In genomic region chrX:40423299-40423698, GRCh38 we compare ENCODE assay signal across 17 cellular contexts.
DNase-seq lines count a peak whose midpoint lies in the region; ATAC-seq and TF ChIP-seq lines count a peak whose summit lies in the region.
"Had no signal": no experiment of that assay in that cellular context is flagged by ENCODE, and none has a peak within 500 bp of the region (broad histone marks: within the 10 kb centered on the region; RNA-seq: fewer than 3 reads in every experiment).

No MANE protein-coding gene starts in this region.

- H2AFZ ChIP-seq in KMS-11 (ENCODE audit: low read depth): peak overlapping the region; percentile 41; the same call in 1 of the 2 replicates
- H2AFZ ChIP-seq: GM23338 had no signal

- in situ Hi-C loops in astrocyte of the cerebellum (cut with HindIII; ENCODE audit: low sequenced_read_pairs): no loop called here

- no peak for TF ChIP-seq CTCF in KMS-11 (conservative IDR thresholded peaks at IDR 0.05; ENCODE audit: low read depth, low read length)
- TF ChIP-seq CTCF in astrocyte of the cerebellum (IDR thresholded peaks at IDR 0.05; ENCODE audit: low read depth, low read length, missing control alignments): no peak
- no peak for TF ChIP-seq CTCF in spleen (IDR thresholded peaks at IDR 0.05 in 8 of 11, conservative IDR thresholded peaks at IDR 0.05 in 3 of 11)

- peaks cover 0 to 17% (median under 1%) of the 10 kb centered on the region in 8 donors for H3K9me3 ChIP-seq in spleen

- H3K27ac ChIP-seq in KMS-11: peak overlapping the region; percentile 97
- peak overlapping the region; percentile 31 for H3K27ac ChIP-seq in layer of hippocampus (ENCODE audit: low read depth, low read length)
- H3K27ac ChIP-seq in spleen: no peak overlapping the region
- H3K27ac ChIP-seq: heart right ventricle had no signal

- no peaks in the 10 kb centered on the region for H4K20me1 ChIP-seq in KMS-11 (ENCODE audit: insufficient read depth)

- no peaks in the 10 kb centered on the region for H3K79me2 ChIP-seq in KMS-11 (ENCODE audit: insufficient read depth, low read depth)

- intact Hi-C loops in spleen (cut with DNase I; ENCODE audit: low total_unique reads): no loop called here

- no peak for ATAC-seq in GM21786 (IDR thresholded peaks at IDR 0.05; ENCODE audit: unreplicated experiment)
- ATAC-seq: GM23338, left colon had no signal

- H3K36me3 ChIP-seq in KMS-11 (ENCODE audit: insufficient read depth): no peaks in the 10 kb centered on the region
- no peaks in the 10 kb centered on the region for H3K36me3 ChIP-seq in spleen
- H3K36me3 ChIP-seq: heart right ventricle had no signal

- H3K4me2 ChIP-seq in KMS-11: peak overlapping the region; percentile 57
- H3K4me2 ChIP-seq: GM23338 had no signal

- H3K4me1 ChIP-seq in KMS-11 (ENCODE audit: low read depth, poor library complexity, severe bottlenecking) (peaks cover 63% of the 10 kb centered on the region), spleen (peaks cover 0 to 5% (median 0%) of the 10 kb centered on the region in 6 donors)

- no peaks in the 10 kb centered on the region for H3K27me3 ChIP-seq in KMS-11 (ENCODE audit: insufficient read depth, low read depth)
- no peaks in the 10 kb centered on the region for H3K27me3 ChIP-seq in layer of hippocampus (ENCODE audit: control insufficient read depth, insufficient read depth, low read length)
- H3K27me3 ChIP-seq in spleen (replicated peaks in 1 of 7): peaks cover 0 to 11% (median 0%) of the 10 kb centered on the region in 7 donors

- 68 to 100% (median 89%) methylated on average over 1 to 3 of the region's 3 CpGs for WGBS in spleen, 5 donors

- H3K4me3 ChIP-seq in KMS-11 (IDR thresholded peaks at IDR 0.05; ENCODE audit: insufficient read depth, low read depth, low read length): no peak overlapping the region
- H3K4me3 ChIP-seq in astrocyte of the cerebellum (ENCODE audit: low read depth, low read length): no peak overlapping the region
- H3K4me3 ChIP-seq in spleen: no peak overlapping the region
- H3K4me3 ChIP-seq: GM23338, heart right ventricle had no signal

- TF ChIP-seq POLR2A in spleen (IDR thresholded peaks at IDR 0.05): no peak

- DNase-seq in COR-L47 (lab: John Stamatoyannopoulos, UW): peak; percentile 3
- peak; percentile 93 for DNase-seq in astrocyte of the cerebellum (ENCODE audit: low read depth)
- no peak for DNase-seq in NCI-H2107 (lab: John Stamatoyannopoulos, UW)
- DNase-seq in spleen: no peak
- no peak for DNase-seq in stimulated activated naive CD4-positive, alpha-beta T cell treated with Interleukin-2 at 50 U/mL for 16 hours (lab: John Stamatoyannopoulos, UW)
- DNase-seq: activated CD8-positive, alpha-beta memory T cell treated with anti-CD3 and anti-CD28 coated beads for 24 hours; activated naive CD4-positive, alpha-beta T cell; heart right ventricle; left colon; naive B cell; NCI-H510A; RPMI8226; T1000 had no signal

- peak overlapping the region; percentile 39; the same call in 1 of the 2 replicates for H3K9ac ChIP-seq in KMS-11

Comparison
In these comparisons a context has a peak if more than half of its experiments do, and no peak if none do; other contexts are left out.
1. DNase-seq: peak in COR-L47 (single experiment) and astrocyte of the cerebellum (single experiment); none in NCI-H2107 (single experiment), spleen (single experiment) and stimulated activated naive CD4-positive, alpha-beta T cell treated with Interleukin-2 at 50 U/mL for 16 hours (single experiment).
2. H3K27ac ChIP-seq: peak in KMS-11 (single experiment) and layer of hippocampus (single experiment); none in spleen (0 of 8).